In the genomic region with DNA sequence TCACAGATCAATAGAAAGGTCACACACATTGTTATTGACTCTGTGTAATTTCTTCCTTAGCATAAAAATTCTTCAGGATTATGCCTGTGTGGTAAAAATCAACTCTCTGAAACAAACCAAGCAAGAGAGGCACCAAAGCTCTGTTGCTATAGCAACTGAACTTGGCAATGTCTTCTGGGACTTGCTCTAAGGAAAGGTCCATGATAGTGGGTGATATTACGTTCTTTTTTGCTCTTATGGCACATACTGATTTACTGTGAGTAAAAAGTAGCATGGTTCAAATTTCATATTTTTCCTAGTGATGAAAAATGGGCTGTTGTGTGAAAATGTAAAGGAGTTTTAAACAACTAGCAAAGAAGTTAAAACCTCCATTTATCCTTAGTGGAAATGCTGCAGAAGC, we compare ENCODE assay signal across 22 cellular contexts.
DNase-seq lines count a peak whose midpoint lies in the region; ATAC-seq, FAIRE-seq and TF ChIP-seq lines count a peak whose summit lies in the region.
"Had no signal": no experiment of that assay in that cellular context is flagged by ENCODE, and none has a peak within 500 bp of the region (broad histone marks: within the 10 kb centered on the region; RNA-seq: fewer than 3 reads in every experiment).

No MANE protein-coding gene starts in this region.

- FAIRE-seq in GM12878 (lab: Jason Lieb, UNC): no peak
- FAIRE-seq: A204.1, D721Med, GM18507, HepG2 had no signal

- H4K12ac ChIP-seq in trophoblast cell (ENCODE audit: low read depth, low read length): no peak overlapping the region

- CTCF ChIA-PET in GM12878 (lab: Yijun Ruan, JAX): no interaction called here

- H3K18ac ChIP-seq in trophoblast cell (ENCODE audit: low read length): no peak overlapping the region

- H3K79me1 ChIP-seq in trophoblast cell (ENCODE audit: low read length): no peaks in the 10 kb centered on the region

- POLR2A ChIA-PET in GM12878 (lab: Charles Lee): interaction anchor here (1.6 kb wide), 1 partner anchor 14 kb away, joined by 4 read pairs; no protein-coding TSS in a partner anchor

- H3K9ac ChIP-seq in GM12878 (ENCODE audit: control insufficient read depth, insufficient read depth, low read length) (no peak overlapping the region), neural cell (ENCODE audit: low read length) (peak overlapping the region; percentile 36), trophoblast cell (ENCODE audit: low read length) (no peak overlapping the region)
- H3K9ac ChIP-seq: GM23248, SK-N-SH had no signal

- no peak for TF ChIP-seq EP300 in GM12878 (IDR thresholded peaks at IDR 0.05; ENCODE audit: borderline replicate concordance in 1 of 2, control insufficient read depth in 1 of 2, low read depth in 2 of 2, low read length in 2 of 2)
- peak; percentile 60 for TF ChIP-seq EP300 in neural cell (conservative IDR thresholded peaks at IDR 0.05; ENCODE audit: poor library complexity, severe bottlenecking)

- no peak overlapping the region for H4K8ac ChIP-seq in trophoblast cell (ENCODE audit: low read depth, low read length)

- no peaks in the 10 kb centered on the region for H3K27me3 ChIP-seq in GM12878 (replicated peaks in 1 of 2; ENCODE audit: control insufficient read depth in 2 of 2, insufficient read depth in 2 of 2, low read length in 1 of 2)
- no peaks in the 10 kb centered on the region for H3K27me3 ChIP-seq in neural cell (ENCODE audit: insufficient read depth, low read depth, low read length)
- H3K27me3 ChIP-seq in trophoblast cell (ENCODE audit: insufficient read depth, low read length): no peaks in the 10 kb centered on the region

- TF ChIP-seq RAD21 in GM12878 (IDR thresholded peaks at IDR 0.05; ENCODE audit: insufficient read depth, low read depth, low read length) (no peak), neural cell (conservative IDR thresholded peaks at IDR 0.05) (peak; percentile 18)

- H3K4me3 ChIP-seq in GM12878 (no peak overlapping the region), neural cell (ENCODE audit: low read length) (peak overlapping the region; percentile 29), trophoblast cell (ENCODE audit: low read depth, low read length) (no peak overlapping the region)
- H3K4me3 ChIP-seq: GM23248, HAP-1 had no signal

- no peak for ATAC-seq in GM12878
- ATAC-seq: HepG2, Panc1 had no signal

- TF ChIP-seq POLR2A in GM12878 (IDR thresholded peaks at IDR 0.05; ENCODE audit: low read depth, low read length): no peak

- no peaks in the 10 kb centered on the region for H3K9me3 ChIP-seq in GM12878 (replicated peaks; ENCODE audit: control insufficient read depth, insufficient read depth, low read length)
- H3K9me3 ChIP-seq in neural cell (ENCODE audit: low read length): no peaks in the 10 kb centered on the region
- no peaks in the 10 kb centered on the region for H3K9me3 ChIP-seq in trophoblast cell (ENCODE audit: insufficient read depth, low read depth, low read length)
- H3K9me3 ChIP-seq: HAP-1, SK-N-SH had no signal

- H3K9me2 ChIP-seq in neural cell (ENCODE audit: insufficient read depth, low read length): no peaks in the 10 kb centered on the region
- H3K9me2 ChIP-seq: SK-N-SH had no signal

- H4K91ac ChIP-seq in trophoblast cell (ENCODE audit: low read depth, low read length): no peak overlapping the region

- no peak overlapping the region for H2AFZ ChIP-seq in GM12878 (ENCODE audit: control insufficient read depth, low read depth, low read length)
- no peak overlapping the region for H2AFZ ChIP-seq in neural cell (ENCODE audit: low read depth, low read length)
- H2AFZ ChIP-seq in trophoblast cell (ENCODE audit: insufficient read depth, low read length, poor library complexity): no peak overlapping the region
- H2AFZ ChIP-seq: GM23248 had no signal

- no peaks in the 10 kb centered on the region for H3F3A ChIP-seq in neural cell (ENCODE audit: insufficient read depth, low read length, poor library complexity, severe bottlenecking)

- no peak overlapping the region for H2BK120ac ChIP-seq in trophoblast cell (ENCODE audit: insufficient read depth, low read length, poor library complexity)

- no peak overlapping the region for H3K4ac ChIP-seq in trophoblast cell (ENCODE audit: low read depth, low read length)

- H3K14ac ChIP-seq in trophoblast cell (ENCODE audit: low read length): no peak overlapping the region

- no peak overlapping the region for H3K23ac ChIP-seq in trophoblast cell (ENCODE audit: low read length)

- DNase-seq in NCI-H748 (lab: John Stamatoyannopoulos, UW; ENCODE audit: unreplicated experiment) (peak; percentile 44), NCI-H748 treated with DMSO at 0.1 percent for 48 hours (lab: John Stamatoyannopoulos, UW) (no peak), GM12878 (ENCODE audit: low read depth, low spot score) (no peak), activated gamma-delta T cell (lab: John Stamatoyannopoulos, UW) (no peak), COR-L47 (lab: John Stamatoyannopoulos, UW) (no peak), trophoblast cell (no peak)
- DNase-seq: GM23248, KBM-7, NCI-H1092 treated with DMSO at 0.1 percent for 48 hours, NCI-H2029 treated with DMSO at 0.1 percent for 48 hours, NCI-H510A, NCI-H82, SIG-M5, SK-N-SH had no signal

- RAD21 ChIA-PET in GM12878 (lab: Charles Lee; ENCODE audit: unreplicated experiment): no interaction called here

- no peaks in the 10 kb centered on the region for H3K79me2 ChIP-seq in GM12878 (ENCODE audit: control insufficient read depth, insufficient read depth, low read length)
- H3K79me2 ChIP-seq in neural cell (replicated peaks; ENCODE audit: insufficient read depth, low read length): no peaks in the 10 kb centered on the region
- no peaks in the 10 kb centered on the region for H3K79me2 ChIP-seq in trophoblast cell (ENCODE audit: control insufficient read depth, insufficient read depth, low read length, poor library complexity)

- no peak overlapping the region for H2BK5ac ChIP-seq in trophoblast cell (ENCODE audit: low read depth, low read length, poor library complexity)

- in situ Hi-C loops in GM12878 (cut with MboI): no loop called here

- no TSS peak for BruUV-seq in GM12878 (replicated peaks; lab: Mats Ljungman, UMichigan)

- H3K36me3 ChIP-seq in GM12878 (ENCODE audit: control insufficient read depth in 2 of 2, insufficient read depth in 2 of 2, low read length in 1 of 2) (no peaks in the 10 kb centered on the region), neural cell (ENCODE audit: insufficient read depth, low read length) (no peaks in the 10 kb centered on the region), trophoblast cell (ENCODE audit: control insufficient read depth in 1 of 2, insufficient read depth in 2 of 2, low read length in 2 of 2) (no peaks in the 10 kb centered on the region)
- H3K36me3 ChIP-seq: HAP-1 had no signal

- H3K27ac ChIP-seq in GM12878 (ENCODE audit: control insufficient read depth, insufficient read depth) (no peak overlapping the region), neural cell (ENCODE audit: low read length) (peak overlapping the region; percentile 80), trophoblast cell (ENCODE audit: low read depth, low read length) (no peak overlapping the region)
- H3K27ac ChIP-seq: GM23248, HL-60 had no signal

- TF ChIP-seq CTCF in GM12878 (IDR thresholded peaks at IDR 0.05 in 2 of 3, conservative IDR thresholded peaks at IDR 0.05 in 1 of 3; ENCODE audit: control insufficient read depth in 2 of 3, extremely low read depth in 1 of 3, insufficient read depth in 1 of 3, low read depth in 3 of 3, low read length in 3 of 3) (no peak), neural cell (IDR thresholded peaks at IDR 0.05; ENCODE audit: poor library complexity, severe bottlenecking) (no peak)

- intact Hi-C loops in GM12878 (cut with micrococcal nuclease; ENCODE audit: unreplicated experiment): no loop called here

- H3K4me1 ChIP-seq in GM12878 (ENCODE audit: control insufficient read depth, insufficient read depth, low read length) (0 out of 2 replicates have a peak, but pooled peaks cover 4% of the 10 kb centered on the region), trophoblast cell (ENCODE audit: control insufficient read depth in 1 of 2, insufficient read depth in 2 of 2, low read length in 2 of 2) (no peaks in the 10 kb centered on the region)
- H3K4me1 ChIP-seq: HAP-1 had no signal

- H2AK5ac ChIP-seq in trophoblast cell (ENCODE audit: low read length): no peak overlapping the region

- H4K20me1 ChIP-seq in GM12878 (ENCODE audit: control insufficient read depth, insufficient read depth) (no peaks in the 10 kb centered on the region), neural cell (ENCODE audit: insufficient read depth) (no peaks in the 10 kb centered on the region)

- 4% methylated on average over 1 of the region's 1 CpG for WGBS in GM12878 (ENCODE audit: insufficient coverage, insufficient replicate concordance, low lambda C conversion rate, missing lambda C conversion rate)
- no CpG with 5 or more reads among the region's 1 CpG for WGBS in trophoblast cell (ENCODE audit: extremely low coverage, insufficient coverage, insufficient read length)

- no peak overlapping the region for H2BK12ac ChIP-seq in trophoblast cell (ENCODE audit: low read length)

- H3K4me2 ChIP-seq in GM12878 (ENCODE audit: control insufficient read depth, insufficient read depth) (no peak overlapping the region), neural cell (ENCODE audit: low read length) (peak overlapping the region; percentile 6), trophoblast cell (ENCODE audit: low read length) (no peak overlapping the region)
- H3K4me2 ChIP-seq: SK-N-SH had no signal

- SMC1A ChIA-PET in GM12878 (lab: Charles Lee; ENCODE audit: uncharacterized antibody, unreplicated experiment): interaction anchor here (1.2 to 1.4 kb wide), 2 partner anchors 13 to 25 kb away, joined by 3 to 4 read pairs; no protein-coding TSS in a partner anchor

TF ChIP-seq in GM12878, 131 proteins besides CTCF, POLR2A, EP300 and RAD21 (continues in another document):
- TF ChIP-seq, protein P1, sequence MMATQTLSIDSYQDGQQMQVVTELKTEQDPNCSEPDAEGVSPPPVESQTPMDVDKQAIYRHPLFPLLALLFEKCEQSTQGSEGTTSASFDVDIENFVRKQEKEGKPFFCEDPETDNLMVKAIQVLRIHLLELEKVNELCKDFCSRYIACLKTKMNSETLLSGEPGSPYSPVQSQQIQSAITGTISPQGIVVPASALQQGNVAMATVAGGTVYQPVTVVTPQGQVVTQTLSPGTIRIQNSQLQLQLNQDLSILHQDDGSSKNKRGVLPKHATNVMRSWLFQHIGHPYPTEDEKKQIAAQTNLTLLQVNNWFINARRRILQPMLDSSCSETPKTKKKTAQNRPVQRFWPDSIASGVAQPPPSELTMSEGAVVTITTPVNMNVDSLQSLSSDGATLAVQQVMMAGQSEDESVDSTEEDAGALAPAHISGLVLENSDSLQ (IDR thresholded peaks at IDR 0.05): no peak

TF ChIP-seq in neural cell, 6 proteins besides CTCF, POLR2A, EP300 and RAD21 (continues in another document):
- TF ChIP-seq POLR2AphosphoS5 (IDR thresholded peaks at IDR 0.05) (peak; percentile 35), MXI1 (conservative IDR thresholded peaks at IDR 0.05; ENCODE audit: poor library complexity, severe bottlenecking) (no peak)
